In genomic region chr11:78290293-78291176, GRCh38 we compare ENCODE assay signal across 1 cellular context.
TF ChIP-seq lines count a peak whose summit lies in the region.

No MANE protein-coding gene starts in this region.

TF ChIP-seq in HepG2, 621 proteins besides CTCF, POLR2A, EP300 and RAD21 (continued from another document and continues in another):
- TF ChIP-seq CEBPZ (IDR thresholded peaks at IDR 0.05; ENCODE audit: low read length) (no peak), SNAPC5 (CRISPR knock-in tag; IDR thresholded peaks at IDR 0.05; ENCODE audit: borderline replicate concordance) (no peak), ZNF674 (CRISPR knock-in tag; IDR thresholded peaks at IDR 0.05; ENCODE audit: low read depth) (no peak), NR3C1 (CRISPR knock-in tag; IDR thresholded peaks at IDR 0.05) (no peak), POLR2AphosphoS5 (IDR thresholded peaks at IDR 0.05; ENCODE audit: low read depth, low read length) (no peak), STAT5B (CRISPR knock-in tag; IDR thresholded peaks at IDR 0.05) (0 out of 2 replicates have a peak, but pooled peaks have one; percentile 74), ZNF136 (CRISPR knock-in tag; IDR thresholded peaks at IDR 0.05; ENCODE audit: low read depth) (no peak), MLLT10 (CRISPR knock-in tag; IDR thresholded peaks at IDR 0.05) (no peak), GATAD2A (CRISPR knock-in tag; IDR thresholded peaks at IDR 0.05) (peak; percentile 100), ZFP36L2 (CRISPR knock-in tag; IDR thresholded peaks at IDR 0.05) (no peak), SOX6 (IDR thresholded peaks at IDR 0.05) (no peak), SOX6 (CRISPR knock-in tag; IDR thresholded peaks at IDR 0.05) (peak; percentile 98), ZNF605 (CRISPR knock-in tag; IDR thresholded peaks at IDR 0.05) (no peak), ZSCAN31 (CRISPR knock-in tag; IDR thresholded peaks at IDR 0.05; ENCODE audit: low read depth) (no peak), JUND (CRISPR knock-in tag; IDR thresholded peaks at IDR 0.05) (peak; percentile 88), ZNF142 (CRISPR knock-in tag; IDR thresholded peaks at IDR 0.05) (no peak), MTA3 (CRISPR knock-in tag; IDR thresholded peaks at IDR 0.05) (no peak), HMGA1 (CRISPR knock-in tag; conservative IDR thresholded peaks at IDR 0.05) (no peak), YEATS4 (CRISPR knock-in tag; IDR thresholded peaks at IDR 0.05; ENCODE audit: borderline replicate concordance) (peak; percentile 65), ZNF430 (CRISPR knock-in tag; IDR thresholded peaks at IDR 0.05) (peak; percentile 65; the same call in 1 of the 2 replicates), ZNF552 (CRISPR knock-in tag; IDR thresholded peaks at IDR 0.05; ENCODE audit: borderline replicate concordance) (no peak), ZSCAN29 (CRISPR knock-in tag; conservative IDR thresholded peaks at IDR 0.05) (0 out of 2 replicates have a peak, but pooled peaks have one; percentile 73), PRDM10 (CRISPR knock-in tag; IDR thresholded peaks at IDR 0.05; ENCODE audit: low read depth) (peak; percentile 69; the same call in 1 of the 2 replicates), SNRNP70 (IDR thresholded peaks at IDR 0.05; ENCODE audit: low read depth, low read length) (no peak), SRSF9 (IDR thresholded peaks at IDR 0.05; ENCODE audit: borderline replicate concordance, insufficient read depth, low read depth, low read length, poor library complexity, severe bottlenecking) (no peak), RCOR2 (CRISPR knock-in tag; IDR thresholded peaks at IDR 0.05) (peak; percentile 97), ZNF766 (CRISPR knock-in tag; IDR thresholded peaks at IDR 0.05; ENCODE audit: borderline replicate concordance) (no peak), ELK4 (CRISPR knock-in tag; IDR thresholded peaks at IDR 0.05; ENCODE audit: borderline replicate concordance) (no peak), KDM3A (CRISPR knock-in tag; IDR thresholded peaks at IDR 0.05; ENCODE audit: low read depth) (peak; percentile 94)
- TF ChIP-seq, protein P1, sequence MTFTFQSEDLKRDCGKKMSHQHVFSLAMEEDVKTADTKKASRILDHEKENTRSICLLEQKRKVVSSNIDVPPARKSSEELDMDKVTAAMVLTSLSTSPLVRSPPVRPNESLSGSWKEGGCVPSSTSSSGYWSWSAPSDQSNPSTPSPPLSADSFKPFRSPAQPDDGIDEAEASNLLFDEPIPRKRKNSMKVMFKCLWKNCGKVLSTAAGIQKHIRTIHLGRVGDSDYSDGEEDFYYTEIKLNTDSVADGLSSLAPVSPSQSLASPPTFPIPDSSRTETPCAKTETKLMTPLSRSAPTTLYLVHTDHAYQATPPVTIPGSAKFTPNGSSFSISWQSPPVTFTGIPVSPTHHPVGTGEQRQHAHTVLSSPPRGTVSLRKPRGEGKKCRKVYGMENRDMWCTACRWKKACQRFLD (CRISPR knock-in tag; IDR thresholded peaks at IDR 0.05; ENCODE audit: borderline replicate concordance) = no peak
- TF ChIP-seq, protein P2, sequence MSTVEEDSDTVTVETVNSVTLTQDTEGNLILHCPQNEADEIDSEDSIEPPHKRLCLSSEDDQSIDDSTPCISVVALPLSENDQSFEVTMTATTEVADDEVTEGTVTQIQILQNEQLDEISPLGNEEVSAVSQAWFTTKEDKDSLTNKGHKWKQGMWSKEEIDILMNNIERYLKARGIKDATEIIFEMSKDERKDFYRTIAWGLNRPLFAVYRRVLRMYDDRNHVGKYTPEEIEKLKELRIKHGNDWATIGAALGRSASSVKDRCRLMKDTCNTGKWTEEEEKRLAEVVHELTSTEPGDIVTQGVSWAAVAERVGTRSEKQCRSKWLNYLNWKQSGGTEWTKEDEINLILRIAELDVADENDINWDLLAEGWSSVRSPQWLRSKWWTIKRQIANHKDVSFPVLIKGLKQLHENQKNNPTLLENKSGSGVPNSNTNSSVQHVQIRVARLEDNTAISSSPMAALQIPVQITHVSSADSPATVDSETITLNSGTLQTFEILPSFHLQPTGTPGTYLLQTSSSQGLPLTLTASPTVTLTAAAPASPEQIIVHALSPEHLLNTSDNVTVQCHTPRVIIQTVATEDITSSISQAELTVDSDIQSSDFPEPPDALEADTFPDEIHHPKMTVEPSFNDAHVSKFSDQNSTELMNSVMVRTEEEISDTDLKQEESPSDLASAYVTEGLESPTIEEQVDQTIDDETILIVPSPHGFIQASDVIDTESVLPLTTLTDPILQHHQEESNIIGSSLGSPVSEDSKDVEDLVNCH (CRISPR knock-in tag; IDR thresholded peaks at IDR 0.05) = no peak
- TF ChIP-seq, protein P3, sequence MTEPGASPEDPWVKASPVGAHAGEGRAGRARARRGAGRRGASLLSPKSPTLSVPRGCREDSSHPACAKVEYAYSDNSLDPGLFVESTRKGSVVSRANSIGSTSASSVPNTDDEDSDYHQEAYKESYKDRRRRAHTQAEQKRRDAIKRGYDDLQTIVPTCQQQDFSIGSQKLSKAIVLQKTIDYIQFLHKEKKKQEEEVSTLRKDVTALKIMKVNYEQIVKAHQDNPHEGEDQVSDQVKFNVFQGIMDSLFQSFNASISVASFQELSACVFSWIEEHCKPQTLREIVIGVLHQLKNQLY (CRISPR knock-in tag; IDR thresholded peaks at IDR 0.05) = peak; percentile 94
- TF ChIP-seq, protein P4, sequence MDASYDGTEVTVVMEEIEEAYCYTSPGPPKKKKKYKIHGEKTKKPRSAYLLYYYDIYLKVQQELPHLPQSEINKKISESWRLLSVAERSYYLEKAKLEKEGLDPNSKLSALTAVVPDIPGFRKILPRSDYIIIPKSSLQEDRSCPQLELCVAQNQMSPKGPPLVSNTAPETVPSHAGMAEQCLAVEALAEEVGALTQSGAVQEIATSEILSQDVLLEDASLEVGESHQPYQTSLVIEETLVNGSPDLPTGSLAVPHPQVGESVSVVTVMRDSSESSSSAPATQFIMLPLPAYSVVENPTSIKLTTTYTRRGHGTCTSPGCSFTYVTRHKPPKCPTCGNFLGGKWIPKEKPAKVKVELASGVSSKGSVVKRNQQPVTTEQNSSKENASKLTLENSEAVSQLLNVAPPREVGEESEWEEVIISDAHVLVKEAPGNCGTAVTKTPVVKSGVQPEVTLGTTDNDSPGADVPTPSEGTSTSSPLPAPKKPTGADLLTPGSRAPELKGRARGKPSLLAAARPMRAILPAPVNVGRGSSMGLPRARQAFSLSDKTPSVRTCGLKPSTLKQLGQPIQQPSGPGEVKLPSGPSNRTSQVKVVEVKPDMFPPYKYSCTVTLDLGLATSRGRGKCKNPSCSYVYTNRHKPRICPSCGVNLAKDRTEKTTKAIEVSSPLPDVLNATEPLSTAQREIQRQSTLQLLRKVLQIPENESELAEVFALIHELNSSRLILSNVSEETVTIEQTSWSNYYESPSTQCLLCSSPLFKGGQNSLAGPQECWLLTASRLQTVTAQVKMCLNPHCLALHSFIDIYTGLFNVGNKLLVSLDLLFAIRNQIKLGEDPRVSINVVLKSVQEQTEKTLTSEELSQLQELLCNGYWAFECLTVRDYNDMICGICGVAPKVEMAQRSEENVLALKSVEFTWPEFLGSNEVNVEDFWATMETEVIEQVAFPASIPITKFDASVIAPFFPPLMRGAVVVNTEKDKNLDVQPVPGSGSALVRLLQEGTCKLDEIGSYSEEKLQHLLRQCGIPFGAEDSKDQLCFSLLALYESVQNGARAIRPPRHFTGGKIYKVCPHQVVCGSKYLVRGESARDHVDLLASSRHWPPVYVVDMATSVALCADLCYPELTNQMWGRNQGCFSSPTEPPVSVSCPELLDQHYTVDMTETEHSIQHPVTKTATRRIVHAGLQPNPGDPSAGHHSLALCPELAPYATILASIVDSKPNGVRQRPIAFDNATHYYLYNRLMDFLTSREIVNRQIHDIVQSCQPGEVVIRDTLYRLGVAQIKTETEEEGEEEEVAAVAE (CRISPR knock-in tag; IDR thresholded peaks at IDR 0.05; ENCODE audit: borderline replicate concordance) = peak; percentile 91
- TF ChIP-seq, protein P5, sequence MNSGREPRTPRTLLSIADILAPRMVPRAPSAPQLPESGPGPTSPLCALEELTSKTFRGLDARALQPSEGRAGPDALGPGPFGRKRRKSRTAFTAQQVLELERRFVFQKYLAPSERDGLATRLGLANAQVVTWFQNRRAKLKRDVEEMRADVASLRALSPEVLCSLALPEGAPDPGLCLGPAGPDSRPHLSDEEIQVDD (CRISPR knock-in tag; IDR thresholded peaks at IDR 0.05; ENCODE audit: borderline replicate concordance) = no peak
